ENCODE assay signal across 27 cellular contexts in the genomic region with DNA sequence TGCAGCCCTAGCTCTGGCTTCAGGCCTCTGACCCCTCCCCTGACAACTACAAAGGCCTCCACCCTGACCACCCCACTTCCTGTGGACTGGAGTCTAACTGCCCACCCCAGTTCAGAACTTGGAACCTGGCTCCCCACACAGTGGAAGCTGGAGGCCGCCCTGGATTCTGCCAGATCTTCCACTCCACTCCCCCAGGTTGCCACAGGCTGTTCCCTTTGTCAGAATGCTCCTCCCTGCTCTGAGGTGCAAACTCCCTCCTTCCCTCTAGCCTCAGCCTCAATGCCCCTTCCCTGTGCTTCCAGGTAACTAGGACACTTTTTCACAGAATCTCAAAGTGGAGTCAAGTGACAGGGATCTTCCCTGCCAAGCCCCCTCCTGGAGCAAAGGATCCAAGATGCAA.
"Had no signal": no experiment of that assay in that cellular context is flagged by ENCODE, and none has a peak within 500 bp of the region (broad histone marks: within the 10 kb centered on the region; RNA-seq: fewer than 3 reads in every experiment).

No MANE protein-coding gene starts in this region.

- ATAC-seq: left cardiac atrium; left lung; lower lobe of right lung; mucosa of descending colon; naive thymus-derived CD4-positive, alpha-beta T cell; natural killer cell treated with Interleukin-12 subunit alpha and Interleukin-12 subunit beta and Interleukin-15 and Interleukin-18, amount 100 ng/mL, for 72 hours; right lobe of liver; upper lobe of right lung had no signal

- DNase-seq: hippocampal formation; kidney glomerular epithelial cell; left cardiac atrium; left lung; lower lobe of right lung; mammary epithelial cell; mesenchymal stem cell; midbrain; mucosa of descending colon; naive thymus-derived CD4-positive, alpha-beta T cell; ovary; right lobe of liver; stimulated activated CD4-positive, alpha-beta T cell treated with anti-CD3 and anti-CD28 coated beads, Interleukin-1b, Interleukin-23, amount 100 ng/mL, for 48 hours; stimulated activated CD4-positive, alpha-beta T cell treated with anti-CD3 and anti-CD28 coated beads, Interleukin-2, amount 100 ng/mL, for 48 hours; stimulated activated CD4-positive, alpha-beta T cell treated with anti-CD3 and anti-CD28 coated beads, Interleukin-4, amount 100 ng/mL, for 4 hours; stimulated activated CD8-positive, alpha-beta memory T cell treated with anti-CD3 and anti-CD28 coated beads, Interleukin-4, amount 100 ng/mL, for 48 hours; stimulated activated naive CD4-positive, alpha-beta T cell; tibial artery; trophoblast cell; upper lobe of right lung had no signal

- H3K27me3 Mint-ChIP-seq: naive thymus-derived CD4-positive, alpha-beta T cell; natural killer cell treated with Interleukin-12 subunit alpha and Interleukin-12 subunit beta and Interleukin-15 and Interleukin-18, amount 100 ng/mL, for 72 hours; stimulated activated naive CD8-positive, alpha-beta T cell treated with anti-CD3 and anti-CD28 coated beads, Interleukin-15, Interleukin-2, amounts not matched to agents 100 ng/mL and 50 ng/mL, for 24 hours had no signal

- H3K4me1 ChIP-seq: left lung, right atrium auricular region, right lobe of liver, tibial artery had no signal

- H3K36me3 Mint-ChIP-seq: naive thymus-derived CD4-positive, alpha-beta T cell; natural killer cell treated with Interleukin-12 subunit alpha and Interleukin-12 subunit beta and Interleukin-15 and Interleukin-18, amount 100 ng/mL, for 72 hours had no signal

- H3K27me3 ChIP-seq: left lung, ovary, right atrium auricular region, right lobe of liver, suprapubic skin, tibial artery, upper lobe of right lung had no signal

- H3K9me3 ChIP-seq: left lung, lower lobe of right lung, mucosa of descending colon, ovary, right atrium auricular region, right lobe of liver, suprapubic skin, thoracic aorta, tibial artery, upper lobe of right lung had no signal

- H3K27ac ChIP-seq: left lung, lower lobe of right lung, ovary, right atrium auricular region, right lobe of liver, suprapubic skin, thoracic aorta, tibial artery, upper lobe of right lung had no signal

- H3K27ac Mint-ChIP-seq: natural killer cell treated with Interleukin-12 subunit alpha and Interleukin-12 subunit beta and Interleukin-15 and Interleukin-18, amount 100 ng/mL, for 72 hours; progenitor cell of endocrine pancreas; stimulated activated naive CD8-positive, alpha-beta T cell treated with anti-CD3 and anti-CD28 coated beads, Interleukin-15, Interleukin-2, amounts not matched to agents 100 ng/mL and 50 ng/mL, for 24 hours had no signal

- H3K4me2 ChIP-seq: smooth muscle cell had no signal

- H3K9me3 Mint-ChIP-seq: natural killer cell treated with Interleukin-12 subunit alpha and Interleukin-12 subunit beta and Interleukin-15 and Interleukin-18, amount 100 ng/mL, for 72 hours; stimulated activated naive CD8-positive, alpha-beta T cell treated with anti-CD3 and anti-CD28 coated beads, Interleukin-15, Interleukin-2, amounts not matched to agents 100 ng/mL and 50 ng/mL, for 24 hours had no signal

- H3K4me3 Mint-ChIP-seq: naive thymus-derived CD4-positive, alpha-beta T cell; natural killer cell treated with Interleukin-12 subunit alpha and Interleukin-12 subunit beta and Interleukin-15 and Interleukin-18, amount 100 ng/mL, for 72 hours; stimulated activated naive CD8-positive, alpha-beta T cell treated with anti-CD3 and anti-CD28 coated beads, Interleukin-15, Interleukin-2, amounts not matched to agents 100 ng/mL and 50 ng/mL, for 24 hours had no signal
